26 cellular contexts compared by ENCODE assay signal in genomic region chr7:110620336-110620735, GRCh38.
"Had no signal": no experiment of that assay in that cellular context is flagged by ENCODE, and none has a peak within 500 bp of the region (broad histone marks: within the 10 kb centered on the region; RNA-seq: fewer than 3 reads in every experiment).

No MANE protein-coding gene starts in this region.

- H3K9me3 ChIP-seq: left ventricle myocardium inferior, pancreas, prostate gland, suprapubic skin, thoracic aorta, tibial artery, upper lobe of right lung had no signal

- ATAC-seq: natural killer cell, pancreas, right cardiac atrium, sciatic nerve, upper lobe of right lung had no signal

- H3K4me3 ChIP-seq: left ventricle myocardium inferior, lung, pancreas, prostate gland, skin epidermis, suprapubic skin, thoracic aorta, tibial artery, upper lobe of right lung had no signal

- H3K9me3 Mint-ChIP-seq: stimulated activated naive CD8-positive, alpha-beta T cell treated with anti-CD3 and anti-CD28 coated beads, Interleukin-15, Interleukin-2, amounts not matched to agents 100 ng/mL and 50 ng/mL, for 24 hours had no signal

- H3K4me1 Mint-ChIP-seq: mesothelial cell of epicardium, naive B cell, natural killer cell had no signal

- H3K36me3 Mint-ChIP-seq: mesothelial cell of epicardium, naive B cell, natural killer cell had no signal

- H3K27me3 Mint-ChIP-seq: naive B cell; stimulated activated naive CD8-positive, alpha-beta T cell treated with anti-CD3 and anti-CD28 coated beads, Interleukin-15, Interleukin-2, amounts not matched to agents 100 ng/mL and 50 ng/mL, for 24 hours had no signal

- H3K4me1 ChIP-seq: left ventricle myocardium inferior, pancreas, prostate gland, suprapubic skin, tibial artery, upper lobe of right lung had no signal

- H3K36me3 ChIP-seq: left ventricle myocardium inferior, pancreas, prostate gland, suprapubic skin, thoracic aorta, tibial artery, upper lobe of right lung had no signal

- DNase-seq: islet precursor cell; left ventricle myocardium inferior; mesendoderm; naive B cell; natural killer cell; nucleus accumbens; pancreas; posterior cingulate gyrus; retina; right cardiac atrium; stimulated activated CD4-positive, alpha-beta T cell treated with anti-CD3 and anti-CD28 coated beads, Interleukin-12 subunit alpha, Interleukin-12 subunit beta, amount 100 ng/mL, for 4 hours; stimulated activated CD4-positive, alpha-beta T cell treated with anti-CD3 and anti-CD28 coated beads, Interleukin-15, amount 100 ng/mL, for 24 hours; stimulated activated CD4-positive, alpha-beta T cell treated with anti-CD3 and anti-CD28 coated beads, Interleukin-2, amount 100 ng/mL, for 24 hours; stimulated activated CD4-positive, alpha-beta T cell treated with anti-CD3 and anti-CD28 coated beads, Interleukin-4, amount 100 ng/mL, for 1 hour; stimulated activated naive CD4-positive, alpha-beta T cell; tibial artery; trophoblast cell; upper lobe of right lung had no signal

- H3K27ac Mint-ChIP-seq: mesothelial cell of epicardium; naive B cell; natural killer cell; stimulated activated naive CD8-positive, alpha-beta T cell treated with anti-CD3 and anti-CD28 coated beads, Interleukin-15, Interleukin-2, amounts not matched to agents 100 ng/mL and 50 ng/mL, for 24 hours had no signal

- H3K27ac ChIP-seq: left ventricle myocardium inferior, pancreas, prostate gland, skin epidermis, suprapubic skin, thoracic aorta, tibial artery, upper lobe of right lung had no signal

- H3K27me3 ChIP-seq: pancreas, suprapubic skin, tibial artery, upper lobe of right lung had no signal

- H3K4me3 Mint-ChIP-seq: mesothelial cell of epicardium; naive B cell; natural killer cell; stimulated activated naive CD8-positive, alpha-beta T cell treated with anti-CD3 and anti-CD28 coated beads, Interleukin-15, Interleukin-2, amounts not matched to agents 100 ng/mL and 50 ng/mL, for 24 hours had no signal
